Comparison of ENCODE assay signal across 16 cellular contexts in genomic region chr15:38992541-38993334, GRCh38.
"Had no signal": no experiment of that assay in that cellular context is flagged by ENCODE, and none has a peak within 500 bp of the region (broad histone marks: within the 10 kb centered on the region; RNA-seq: fewer than 3 reads in every experiment).

No MANE protein-coding gene starts in this region.

- DNase-seq: activated B cell treated with CpG ODN at 0.5 μM for 24 hours; activated CD4-positive, alpha-beta T cell treated with anti-CD3 and anti-CD28 coated beads, Interleukin-2, amount 10 ng/mL, durations not matched to agents 24 days and 14 days; activated naive CD4-positive, alpha-beta T cell; effector memory CD4-positive, alpha-beta T cell; hypothalamus; mammary epithelial cell; pancreas; stimulated activated CD4-positive, alpha-beta T cell treated with anti-CD3 and anti-CD28 coated beads, Interleukin-4, amount 100 ng/mL, for 1 hour; stimulated activated CD8-positive, alpha-beta memory T cell treated with anti-CD3 and anti-CD28 coated beads, Interleukin-4, amount 100 ng/mL, for 48 hours; stimulated activated naive CD8-positive, alpha-beta T cell treated with anti-CD3 and anti-CD28 coated beads, Interleukin-15, Interleukin-2, amounts not matched to agents 100 U/mL and 50 U/mL, for 24 hours; T-helper 17 cell had no signal

- H3K36me3 ChIP-seq: pancreas, suprapubic skin had no signal

- H3K27ac Mint-ChIP-seq: activated B cell treated with CpG ODN at 0.5 μM for 24 hours; activated CD4-positive, alpha-beta T cell treated with anti-CD3 and anti-CD28 coated beads, Interleukin-2, amount 10 ng/mL, durations not matched to agents 24 days and 14 days; activated T-helper 1 cell treated with anti-CD3 and anti-CD28 coated beads, Interleukin-12 subunit alpha, Interleukin-12 subunit beta, Interleukin-2, Interleukin-4 antibody, amounts not matched to agents 30 ng/mL and 10 ng/mL and 1 ng/mL, durations not matched to agents 14 hours and 24 hours and 36 hours; T-helper 17 cell had no signal

- H3K9me3 Mint-ChIP-seq: activated B cell treated with CpG ODN at 0.5 μM for 24 hours; activated CD4-positive, alpha-beta T cell treated with anti-CD3 and anti-CD28 coated beads, Interleukin-2, amount 10 ng/mL, durations not matched to agents 24 days and 14 days; activated T-helper 1 cell treated with anti-CD3 and anti-CD28 coated beads, Interleukin-12 subunit alpha, Interleukin-12 subunit beta, Interleukin-2, Interleukin-4 antibody, amounts not matched to agents 30 ng/mL and 10 ng/mL and 1 ng/mL, durations not matched to agents 14 hours and 24 hours and 36 hours; neural crest cell had no signal

- H3K27me3 Mint-ChIP-seq: activated B cell treated with CpG ODN at 0.5 μM for 24 hours had no signal

- ATAC-seq: stimulated activated naive CD8-positive, alpha-beta T cell treated with anti-CD3 and anti-CD28 coated beads, Interleukin-15, Interleukin-2, amounts not matched to agents 100 U/mL and 50 U/mL, for 24 hours; T-helper 17 cell had no signal

- H3K4me1 Mint-ChIP-seq: activated B cell treated with CpG ODN at 0.5 μM for 24 hours; activated CD4-positive, alpha-beta T cell treated with anti-CD3 and anti-CD28 coated beads, Interleukin-2, amount 10 ng/mL, durations not matched to agents 24 days and 14 days; T-helper 17 cell had no signal

- H3K27me3 ChIP-seq: pancreas, suprapubic skin had no signal

- FAIRE-seq: pancreas, TTC549 had no signal

- H3K4me3 ChIP-seq: coronary artery, pancreas, suprapubic skin had no signal

- H3K9me3 ChIP-seq: pancreas, suprapubic skin had no signal

- H3K27ac ChIP-seq: suprapubic skin had no signal

- H3K4me3 Mint-ChIP-seq: activated B cell treated with CpG ODN at 0.5 μM for 24 hours; activated CD4-positive, alpha-beta T cell treated with anti-CD3 and anti-CD28 coated beads, Interleukin-2, amount 10 ng/mL, durations not matched to agents 24 days and 14 days; activated T-helper 1 cell treated with anti-CD3 and anti-CD28 coated beads, Interleukin-12 subunit alpha, Interleukin-12 subunit beta, Interleukin-2, Interleukin-4 antibody, amounts not matched to agents 30 ng/mL and 10 ng/mL and 1 ng/mL, durations not matched to agents 14 hours and 24 hours and 36 hours; neural crest cell; T-helper 17 cell had no signal
